ENCODE assay signal across 1 cellular context in the genomic region with DNA sequence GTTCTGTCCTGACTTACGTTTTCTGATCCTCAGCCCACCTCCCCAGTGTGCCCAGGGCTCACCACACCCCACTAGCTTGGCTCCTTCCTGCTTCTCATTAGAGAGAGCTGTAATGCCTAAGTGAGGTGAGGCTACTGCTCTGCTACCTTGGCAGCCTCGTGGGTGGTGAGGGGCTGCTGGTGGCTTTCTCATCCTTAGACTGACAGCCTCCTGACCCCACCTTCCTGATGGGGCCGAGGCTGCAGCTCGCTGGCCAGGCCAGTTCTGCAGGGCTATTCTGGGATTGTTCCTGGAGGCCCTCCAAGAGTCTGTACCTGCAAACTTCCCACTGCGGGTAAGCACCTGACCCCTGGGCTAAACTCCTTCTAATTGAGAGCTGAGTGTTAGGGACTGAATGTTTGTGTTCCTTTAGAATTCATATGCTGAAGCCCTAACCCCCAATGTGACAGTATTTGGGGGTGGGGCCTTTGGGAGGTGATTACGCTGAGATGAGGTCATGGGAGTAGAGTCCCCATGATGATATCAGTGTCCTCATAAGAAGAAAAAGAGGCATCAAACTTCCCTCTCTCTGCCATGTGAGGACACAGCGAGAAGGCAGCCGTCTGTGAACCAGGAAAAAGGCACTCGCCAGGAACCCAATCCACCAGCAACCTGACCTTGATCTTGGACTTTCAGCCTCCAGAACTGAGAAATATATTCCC.
TF ChIP-seq lines count a peak whose summit lies in the region.

No MANE protein-coding gene starts in this region.

TF ChIP-seq in SK-N-SH treated with all-trans-retinoic acid at 6 μM for 48 hours, 23 proteins besides CTCF, POLR2A, EP300 and RAD21 (continued from another document):
- TF ChIP-seq, protein P1, sequence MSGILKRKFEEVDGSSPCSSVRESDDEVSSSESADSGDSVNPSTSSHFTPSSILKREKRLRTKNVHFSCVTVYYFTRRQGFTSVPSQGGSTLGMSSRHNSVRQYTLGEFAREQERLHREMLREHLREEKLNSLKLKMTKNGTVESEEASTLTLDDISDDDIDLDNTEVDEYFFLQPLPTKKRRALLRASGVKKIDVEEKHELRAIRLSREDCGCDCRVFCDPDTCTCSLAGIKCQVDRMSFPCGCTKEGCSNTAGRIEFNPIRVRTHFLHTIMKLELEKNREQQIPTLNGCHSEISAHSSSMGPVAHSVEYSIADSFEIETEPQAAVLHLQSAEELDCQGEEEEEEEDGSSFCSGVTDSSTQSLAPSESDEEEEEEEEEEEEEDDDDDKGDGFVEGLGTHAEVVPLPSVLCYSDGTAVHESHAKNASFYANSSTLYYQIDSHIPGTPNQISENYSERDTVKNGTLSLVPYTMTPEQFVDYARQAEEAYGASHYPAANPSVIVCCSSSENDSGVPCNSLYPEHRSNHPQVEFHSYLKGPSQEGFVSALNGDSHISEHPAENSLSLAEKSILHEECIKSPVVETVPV (CRISPR knock-in tag; IDR thresholded peaks at IDR 0.05), result no peak
- TF ChIP-seq TOX (CRISPR knock-in tag; IDR thresholded peaks at IDR 0.05; ENCODE audit: borderline replicate concordance), result no peak
- no peak for TF ChIP-seq ZFP3 (CRISPR knock-in tag; IDR thresholded peaks at IDR 0.05)
- no peak for TF ChIP-seq CSDC2 (CRISPR knock-in tag; IDR thresholded peaks at IDR 0.05)
- no peak for TF ChIP-seq PPARA (CRISPR knock-in tag; IDR thresholded peaks at IDR 0.05; ENCODE audit: borderline replicate concordance)
